In the genomic region with DNA sequence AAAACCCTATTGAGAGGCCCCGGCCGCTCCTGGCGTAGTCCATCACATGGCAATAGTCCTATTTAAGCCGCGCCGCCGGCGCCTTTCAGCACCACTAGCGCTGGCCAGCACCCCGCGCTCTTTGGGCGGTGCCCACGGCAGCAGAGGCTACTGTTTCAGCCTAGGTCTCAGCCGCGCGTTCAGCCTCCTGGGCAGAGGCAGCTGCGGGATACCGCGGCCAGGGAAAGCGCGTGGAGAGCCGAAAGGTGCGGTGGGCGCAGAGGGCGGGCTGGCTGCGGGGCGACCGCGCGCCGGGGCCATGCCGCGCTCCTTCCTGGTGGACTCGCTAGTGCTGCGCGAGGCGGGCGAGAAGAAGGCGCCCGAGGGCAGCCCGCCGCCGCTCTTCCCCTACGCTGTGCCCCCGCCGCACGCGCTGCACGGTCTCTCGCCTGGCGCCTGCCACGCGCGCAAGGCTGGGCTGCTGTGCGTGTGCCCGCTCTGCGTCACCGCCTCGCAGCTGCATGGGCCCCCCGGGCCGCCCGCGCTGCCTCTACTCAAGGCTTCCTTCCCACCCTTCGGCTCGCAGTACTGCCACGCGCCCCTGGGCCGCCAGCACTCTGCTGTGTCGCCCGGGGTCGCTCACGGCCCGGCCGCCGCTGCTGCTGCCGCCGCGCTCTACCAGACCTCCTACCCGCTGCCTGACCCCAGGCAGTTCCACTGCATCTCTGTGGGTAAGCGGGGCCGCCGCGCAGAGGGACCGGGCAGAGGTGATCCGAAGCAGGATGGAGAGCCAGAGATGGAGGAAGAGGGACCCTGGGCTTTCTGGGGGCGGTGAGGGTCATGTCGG, we compare ENCODE assay signal across 1 cellular context.
TF ChIP-seq lines count a peak whose summit lies in the region.

A gene (plus strand): TSS at position 91 of the 826 bp plus-strand sequence. CDS start 208 bp downstream, at position 299.

TF ChIP-seq in HepG2, 621 proteins besides CTCF, POLR2A, EP300 and RAD21 (continued from another document and continues in another):
- TF ChIP-seq, protein P1, sequence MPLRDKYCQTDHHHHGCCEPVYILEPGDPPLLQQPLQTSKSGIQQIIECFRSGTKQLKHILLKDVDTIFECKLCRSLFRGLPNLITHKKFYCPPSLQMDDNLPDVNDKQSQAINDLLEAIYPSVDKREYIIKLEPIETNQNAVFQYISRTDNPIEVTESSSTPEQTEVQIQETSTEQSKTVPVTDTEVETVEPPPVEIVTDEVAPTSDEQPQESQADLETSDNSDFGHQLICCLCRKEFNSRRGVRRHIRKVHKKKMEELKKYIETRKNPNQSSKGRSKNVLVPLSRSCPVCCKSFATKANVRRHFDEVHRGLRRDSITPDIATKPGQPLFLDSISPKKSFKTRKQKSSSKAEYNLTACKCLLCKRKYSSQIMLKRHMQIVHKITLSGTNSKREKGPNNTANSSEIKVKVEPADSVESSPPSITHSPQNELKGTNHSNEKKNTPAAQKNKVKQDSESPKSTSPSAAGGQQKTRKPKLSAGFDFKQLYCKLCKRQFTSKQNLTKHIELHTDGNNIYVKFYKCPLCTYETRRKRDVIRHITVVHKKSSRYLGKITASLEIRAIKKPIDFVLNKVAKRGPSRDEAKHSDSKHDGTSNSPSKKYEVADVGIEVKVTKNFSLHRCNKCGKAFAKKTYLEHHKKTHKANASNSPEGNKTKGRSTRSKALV (CRISPR knock-in tag; IDR thresholded peaks at IDR 0.05): peak; percentile 56; the same call in 1 of the 2 replicates
- TF ChIP-seq, protein P2, sequence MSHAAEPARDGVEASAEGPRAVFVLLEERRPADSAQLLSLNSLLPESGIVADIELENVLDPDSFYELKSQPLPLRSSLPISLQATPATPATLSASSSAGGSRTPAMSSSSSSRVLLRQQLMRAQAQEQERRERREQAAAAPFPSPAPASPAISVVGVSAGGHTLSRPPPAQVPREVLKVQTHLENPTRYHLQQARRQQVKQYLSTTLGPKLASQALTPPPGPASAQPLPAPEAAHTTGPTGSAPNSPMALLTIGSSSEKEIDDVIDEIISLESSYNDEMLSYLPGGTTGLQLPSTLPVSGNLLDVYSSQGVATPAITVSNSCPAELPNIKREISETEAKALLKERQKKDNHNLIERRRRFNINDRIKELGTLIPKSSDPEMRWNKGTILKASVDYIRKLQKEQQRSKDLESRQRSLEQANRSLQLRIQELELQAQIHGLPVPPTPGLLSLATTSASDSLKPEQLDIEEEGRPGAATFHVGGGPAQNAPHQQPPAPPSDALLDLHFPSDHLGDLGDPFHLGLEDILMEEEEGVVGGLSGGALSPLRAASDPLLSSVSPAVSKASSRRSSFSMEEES (CRISPR knock-in tag; IDR thresholded peaks at IDR 0.05): 0 out of 2 replicates have a peak, but pooled peaks have one; percentile 27
- TF ChIP-seq ZNF724P (CRISPR knock-in tag; IDR thresholded peaks at IDR 0.05; ENCODE audit: borderline replicate concordance) (no peak), DMAP1 (CRISPR knock-in tag; IDR thresholded peaks at IDR 0.05) (no peak), AGO1 (IDR thresholded peaks at IDR 0.05; ENCODE audit: low read depth, low read length, poor library complexity, severe bottlenecking) (no peak), CBX1 (IDR thresholded peaks at IDR 0.05; ENCODE audit: low read depth) (no peak), ZNF430 (CRISPR knock-in tag; IDR thresholded peaks at IDR 0.05) (0 out of 2 replicates have a peak, but pooled peaks have one; percentile 61), ZNF75D (CRISPR knock-in tag; IDR thresholded peaks at IDR 0.05; ENCODE audit: borderline replicate concordance) (no peak), TGIF2 (CRISPR knock-in tag; IDR thresholded peaks at IDR 0.05) (no peak), YEATS4 (CRISPR knock-in tag; IDR thresholded peaks at IDR 0.05; ENCODE audit: borderline replicate concordance) (no peak), MATR3 (CRISPR knock-in tag; IDR thresholded peaks at IDR 0.05) (no peak), ZKSCAN8 (CRISPR knock-in tag; IDR thresholded peaks at IDR 0.05; ENCODE audit: borderline replicate concordance) (no peak), ZBTB21 (CRISPR knock-in tag; IDR thresholded peaks at IDR 0.05) (no peak), PHF21A (CRISPR knock-in tag; IDR thresholded peaks at IDR 0.05) (no peak), DNMT1 (CRISPR knock-in tag; IDR thresholded peaks at IDR 0.05) (no peak), ZNF263 (CRISPR knock-in tag; IDR thresholded peaks at IDR 0.05) (no peak), ZFAT (CRISPR knock-in tag; conservative IDR thresholded peaks at IDR 0.05) (no peak), FOXC1 (CRISPR knock-in tag; IDR thresholded peaks at IDR 0.05; ENCODE audit: borderline replicate concordance) (no peak), ZNF792 (CRISPR knock-in tag; IDR thresholded peaks at IDR 0.05) (0 out of 2 replicates have a peak, but pooled peaks have one; percentile 49), ZNF160 (CRISPR knock-in tag; IDR thresholded peaks at IDR 0.05) (no peak), ZEB1 (IDR thresholded peaks at IDR 0.05; ENCODE audit: insufficient replicate concordance, low read depth) (no peak), IRF2 (CRISPR knock-in tag; IDR thresholded peaks at IDR 0.05) (no peak), ZBTB3 (CRISPR knock-in tag; IDR thresholded peaks at IDR 0.05; ENCODE audit: borderline replicate concordance, low read depth) (no peak), ZNF251 (CRISPR knock-in tag; IDR thresholded peaks at IDR 0.05) (no peak), SRF (IDR thresholded peaks at IDR 0.05; ENCODE audit: low read depth, low read length) (no peak), ZNF3 (CRISPR knock-in tag; IDR thresholded peaks at IDR 0.05) (no peak), ZNF460 (CRISPR knock-in tag; IDR thresholded peaks at IDR 0.05; ENCODE audit: borderline replicate concordance) (no peak), FOXM1 (CRISPR knock-in tag; IDR thresholded peaks at IDR 0.05) (no peak), SOX13 (IDR thresholded peaks at IDR 0.05) (no peak), SOX13 (CRISPR knock-in tag; conservative IDR thresholded peaks at IDR 0.05 in 1 of 2, IDR thresholded peaks at IDR 0.05 in 1 of 2) (no peak), MYC (CRISPR knock-in tag; IDR thresholded peaks at IDR 0.05; ENCODE audit: borderline replicate concordance) (no peak), ZFP36L1 (CRISPR knock-in tag; IDR thresholded peaks at IDR 0.05) (no peak), ARNT2 (CRISPR knock-in tag; IDR thresholded peaks at IDR 0.05; ENCODE audit: low read depth) (no peak), PHF5A (CRISPR knock-in tag; IDR thresholded peaks at IDR 0.05; ENCODE audit: low read depth, unreplicated experiment) (no peak), ZNF24 (IDR thresholded peaks at IDR 0.05) (no peak), BRD4 (CRISPR knock-in tag; IDR thresholded peaks at IDR 0.05) (no peak), RBM22 (optimal IDR thresholded peaks at IDR 0.05; ENCODE audit: low read length) (no peak), PHF8 (CRISPR knock-in tag; IDR thresholded peaks at IDR 0.05) (no peak), HNRNPL (IDR thresholded peaks at IDR 0.05; ENCODE audit: low read depth, low read length) (0 out of 2 replicates have a peak, but pooled peaks have one; percentile 59), ZFP36 (IDR thresholded peaks at IDR 0.05; ENCODE audit: borderline replicate concordance, low read depth, low read length, partially characterized antibody) (no peak), MED13 (CRISPR knock-in tag; IDR thresholded peaks at IDR 0.05) (no peak)
- TF ChIP-seq, protein P3, sequence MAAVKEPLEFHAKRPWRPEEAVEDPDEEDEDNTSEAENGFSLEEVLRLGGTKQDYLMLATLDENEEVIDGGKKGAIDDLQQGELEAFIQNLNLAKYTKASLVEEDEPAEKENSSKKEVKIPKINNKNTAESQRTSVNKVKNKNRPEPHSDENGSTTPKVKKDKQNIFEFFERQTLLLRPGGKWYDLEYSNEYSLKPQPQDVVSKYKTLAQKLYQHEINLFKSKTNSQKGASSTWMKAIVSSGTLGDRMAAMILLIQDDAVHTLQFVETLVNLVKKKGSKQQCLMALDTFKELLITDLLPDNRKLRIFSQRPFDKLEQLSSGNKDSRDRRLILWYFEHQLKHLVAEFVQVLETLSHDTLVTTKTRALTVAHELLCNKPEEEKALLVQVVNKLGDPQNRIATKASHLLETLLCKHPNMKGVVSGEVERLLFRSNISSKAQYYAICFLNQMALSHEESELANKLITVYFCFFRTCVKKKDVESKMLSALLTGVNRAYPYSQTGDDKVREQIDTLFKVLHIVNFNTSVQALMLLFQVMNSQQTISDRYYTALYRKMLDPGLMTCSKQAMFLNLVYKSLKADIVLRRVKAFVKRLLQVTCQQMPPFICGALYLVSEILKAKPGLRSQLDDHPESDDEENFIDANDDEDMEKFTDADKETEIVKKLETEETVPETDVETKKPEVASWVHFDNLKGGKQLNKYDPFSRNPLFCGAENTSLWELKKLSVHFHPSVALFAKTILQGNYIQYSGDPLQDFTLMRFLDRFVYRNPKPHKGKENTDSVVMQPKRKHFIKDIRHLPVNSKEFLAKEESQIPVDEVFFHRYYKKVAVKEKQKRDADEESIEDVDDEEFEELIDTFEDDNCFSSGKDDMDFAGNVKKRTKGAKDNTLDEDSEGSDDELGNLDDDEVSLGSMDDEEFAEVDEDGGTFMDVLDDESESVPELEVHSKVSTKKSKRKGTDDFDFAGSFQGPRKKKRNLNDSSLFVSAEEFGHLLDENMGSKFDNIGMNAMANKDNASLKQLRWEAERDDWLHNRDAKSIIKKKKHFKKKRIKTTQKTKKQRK (IDR thresholded peaks at IDR 0.05; ENCODE audit: low read length): no peak
- TF ChIP-seq, protein P4, sequence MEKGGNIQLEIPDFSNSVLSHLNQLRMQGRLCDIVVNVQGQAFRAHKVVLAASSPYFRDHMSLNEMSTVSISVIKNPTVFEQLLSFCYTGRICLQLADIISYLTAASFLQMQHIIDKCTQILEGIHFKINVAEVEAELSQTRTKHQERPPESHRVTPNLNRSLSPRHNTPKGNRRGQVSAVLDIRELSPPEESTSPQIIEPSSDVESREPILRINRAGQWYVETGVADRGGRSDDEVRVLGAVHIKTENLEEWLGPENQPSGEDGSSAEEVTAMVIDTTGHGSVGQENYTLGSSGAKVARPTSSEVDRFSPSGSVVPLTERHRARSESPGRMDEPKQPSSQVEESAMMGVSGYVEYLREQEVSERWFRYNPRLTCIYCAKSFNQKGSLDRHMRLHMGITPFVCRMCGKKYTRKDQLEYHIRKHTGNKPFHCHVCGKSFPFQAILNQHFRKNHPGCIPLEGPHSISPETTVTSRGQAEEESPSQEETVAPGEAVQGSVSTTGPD (CRISPR knock-in tag; IDR thresholded peaks at IDR 0.05): no peak
- TF ChIP-seq, protein P5, sequence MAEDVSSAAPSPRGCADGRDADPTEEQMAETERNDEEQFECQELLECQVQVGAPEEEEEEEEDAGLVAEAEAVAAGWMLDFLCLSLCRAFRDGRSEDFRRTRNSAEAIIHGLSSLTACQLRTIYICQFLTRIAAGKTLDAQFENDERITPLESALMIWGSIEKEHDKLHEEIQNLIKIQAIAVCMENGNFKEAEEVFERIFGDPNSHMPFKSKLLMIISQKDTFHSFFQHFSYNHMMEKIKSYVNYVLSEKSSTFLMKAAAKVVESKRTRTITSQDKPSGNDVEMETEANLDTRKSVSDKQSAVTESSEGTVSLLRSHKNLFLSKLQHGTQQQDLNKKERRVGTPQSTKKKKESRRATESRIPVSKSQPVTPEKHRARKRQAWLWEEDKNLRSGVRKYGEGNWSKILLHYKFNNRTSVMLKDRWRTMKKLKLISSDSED (CRISPR knock-in tag; IDR thresholded peaks at IDR 0.05): no peak
- TF ChIP-seq, protein P6, sequence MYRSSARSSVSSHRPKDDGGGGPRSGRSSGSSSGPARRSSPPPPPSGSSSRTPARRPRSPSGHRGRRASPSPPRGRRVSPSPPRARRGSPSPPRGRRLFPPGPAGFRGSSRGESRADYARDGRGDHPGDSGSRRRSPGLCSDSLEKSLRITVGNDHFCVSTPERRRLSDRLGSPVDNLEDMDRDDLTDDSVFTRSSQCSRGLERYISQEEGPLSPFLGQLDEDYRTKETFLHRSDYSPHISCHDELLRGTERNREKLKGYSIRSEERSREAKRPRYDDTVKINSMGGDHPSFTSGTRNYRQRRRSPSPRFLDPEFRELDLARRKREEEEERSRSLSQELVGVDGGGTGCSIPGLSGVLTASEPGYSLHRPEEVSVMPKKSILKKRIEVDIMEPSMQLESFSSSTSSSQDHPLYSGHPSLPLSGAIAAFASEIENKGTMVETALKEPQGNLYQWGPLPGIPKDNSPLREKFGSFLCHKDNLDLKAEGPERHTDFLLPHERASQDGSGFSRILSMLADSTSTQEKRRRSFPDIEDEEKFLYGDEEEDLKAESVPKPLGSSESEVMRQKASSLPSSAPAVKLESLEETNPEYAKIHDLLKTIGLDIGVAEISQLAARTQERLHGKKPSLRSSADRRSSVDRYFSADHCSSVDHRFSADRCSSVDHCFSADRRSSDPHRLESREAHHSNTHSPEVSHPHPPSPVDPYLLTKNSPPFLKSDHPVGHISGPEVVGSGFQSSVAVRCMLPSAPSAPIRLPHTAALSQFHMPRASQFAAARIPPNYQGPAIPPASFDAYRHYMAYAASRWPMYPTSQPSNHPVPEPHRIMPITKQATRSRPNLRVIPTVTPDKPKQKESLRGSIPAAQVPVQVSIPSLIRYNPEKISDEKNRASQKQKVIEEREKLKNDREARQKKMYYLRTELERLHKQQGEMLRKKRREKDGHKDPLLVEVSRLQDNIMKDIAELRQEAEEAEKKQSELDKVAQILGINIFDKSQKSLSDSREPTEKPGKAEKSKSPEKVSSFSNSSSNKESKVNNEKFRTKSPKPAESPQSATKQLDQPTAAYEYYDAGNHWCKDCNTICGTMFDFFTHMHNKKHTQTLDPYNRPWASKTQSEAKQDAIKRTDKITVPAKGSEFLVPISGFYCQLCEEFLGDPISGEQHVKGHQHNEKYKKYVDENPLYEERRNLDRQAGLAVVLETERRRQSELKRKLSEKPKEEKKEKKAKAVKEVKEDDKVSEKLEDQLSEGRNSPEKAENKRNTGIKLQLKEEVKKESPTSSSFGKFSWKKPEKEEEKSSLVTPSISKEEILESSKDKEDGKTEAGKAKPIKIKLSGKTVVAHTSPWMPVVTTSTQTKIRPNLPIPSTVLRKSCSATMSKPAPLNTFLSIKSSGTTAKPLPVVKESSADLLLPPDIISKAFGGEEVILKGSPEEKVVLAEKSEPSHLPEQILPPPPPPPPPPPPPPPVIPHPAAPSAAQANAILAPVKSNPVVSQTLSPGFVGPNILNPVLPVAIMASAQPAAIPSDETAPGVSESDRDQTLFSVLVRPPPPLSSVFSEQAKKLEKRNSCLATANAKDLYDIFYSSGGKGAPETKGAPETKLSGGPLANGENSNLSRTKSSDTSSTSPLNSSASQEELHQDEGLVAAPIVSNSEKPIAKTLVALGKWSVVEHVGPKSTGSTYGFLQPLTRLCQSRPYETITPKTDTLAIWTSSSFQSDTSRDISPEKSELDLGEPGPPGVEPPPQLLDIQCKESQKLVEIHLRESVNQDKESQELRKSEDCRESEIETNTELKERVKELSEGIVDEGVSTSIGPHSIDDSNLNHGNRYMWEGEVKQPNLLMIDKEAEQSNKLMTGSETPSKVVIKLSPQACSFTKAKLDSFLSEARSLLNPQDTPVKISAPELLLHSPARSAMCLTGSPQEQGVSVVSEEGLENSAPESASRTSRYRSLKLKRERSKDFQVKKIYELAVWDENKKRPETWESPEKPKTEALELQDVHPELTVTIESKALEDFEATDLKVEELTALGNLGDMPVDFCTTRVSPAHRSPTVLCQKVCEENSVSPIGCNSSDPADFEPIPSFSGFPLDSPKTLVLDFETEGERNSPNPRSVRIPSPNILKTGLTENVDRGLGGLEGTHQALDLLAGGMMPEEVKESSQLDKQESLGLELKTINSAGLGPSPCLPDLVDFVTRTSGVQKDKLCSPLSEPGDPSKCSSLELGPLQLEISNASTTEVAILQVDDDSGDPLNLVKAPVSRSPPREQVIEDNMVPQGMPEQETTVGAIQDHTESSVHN (CRISPR knock-in tag; IDR thresholded peaks at IDR 0.05): no peak
- TF ChIP-seq, protein P7, sequence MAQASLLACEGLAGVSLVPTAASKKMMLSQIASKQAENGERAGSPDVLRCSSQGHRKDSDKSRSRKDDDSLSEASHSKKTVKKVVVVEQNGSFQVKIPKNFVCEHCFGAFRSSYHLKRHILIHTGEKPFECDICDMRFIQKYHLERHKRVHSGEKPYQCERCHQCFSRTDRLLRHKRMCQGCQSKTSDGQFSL (CRISPR knock-in tag; IDR thresholded peaks at IDR 0.05): no peak
